In the genomic region with DNA sequence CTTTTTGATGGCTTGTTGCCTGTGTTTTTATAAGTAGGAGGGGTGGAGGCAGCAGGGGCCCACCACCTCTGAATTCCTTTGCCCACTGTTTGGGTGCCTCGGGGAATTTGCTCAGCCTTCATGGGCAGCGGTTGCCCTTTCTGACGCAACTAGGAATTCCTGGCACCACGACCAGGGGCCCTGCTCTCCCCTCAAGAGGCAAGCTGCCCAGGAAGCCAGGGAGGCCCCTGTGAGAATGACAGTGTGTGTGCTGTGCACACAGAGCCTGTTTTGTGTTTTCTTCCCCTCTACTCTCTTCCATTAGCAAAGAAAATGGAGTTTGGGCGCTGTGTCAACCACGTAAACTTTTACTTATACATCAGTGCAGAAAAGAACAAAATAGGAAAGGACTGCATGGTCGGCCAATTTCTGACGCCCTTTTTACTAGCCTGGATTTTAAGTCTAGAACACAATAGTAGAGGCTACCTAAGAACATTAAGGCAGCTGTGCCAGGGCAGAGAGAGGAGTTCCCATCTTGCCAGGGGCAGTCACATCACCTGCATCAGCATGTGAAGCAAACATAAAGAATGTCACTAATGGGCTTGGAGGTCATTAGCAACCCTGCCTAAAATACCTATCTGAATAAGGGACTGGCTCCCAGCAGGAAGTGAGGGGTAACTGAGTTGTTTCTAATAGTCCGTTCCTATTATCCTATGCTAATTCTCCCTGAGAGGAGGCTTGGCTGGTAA, we compare ENCODE assay signal across 1 cellular context.
A peak's percentile ranks its signal among the peaks of the same experiment; 100 is the strongest.
TF ChIP-seq lines count a peak whose summit lies in the region.

No MANE protein-coding gene starts in this region.

TF ChIP-seq in IMR-90, 13 proteins besides CTCF, POLR2A, EP300 and RAD21:
- 0 out of 2 replicates have a peak, but pooled peaks have one; percentile 33 for TF ChIP-seq CEBPB (IDR thresholded peaks at IDR 0.05; ENCODE audit: low read depth, low read length)
- no peak for TF ChIP-seq CHD1 (IDR thresholded peaks at IDR 0.05; ENCODE audit: low read depth, low read length)
